In the genomic region with DNA sequence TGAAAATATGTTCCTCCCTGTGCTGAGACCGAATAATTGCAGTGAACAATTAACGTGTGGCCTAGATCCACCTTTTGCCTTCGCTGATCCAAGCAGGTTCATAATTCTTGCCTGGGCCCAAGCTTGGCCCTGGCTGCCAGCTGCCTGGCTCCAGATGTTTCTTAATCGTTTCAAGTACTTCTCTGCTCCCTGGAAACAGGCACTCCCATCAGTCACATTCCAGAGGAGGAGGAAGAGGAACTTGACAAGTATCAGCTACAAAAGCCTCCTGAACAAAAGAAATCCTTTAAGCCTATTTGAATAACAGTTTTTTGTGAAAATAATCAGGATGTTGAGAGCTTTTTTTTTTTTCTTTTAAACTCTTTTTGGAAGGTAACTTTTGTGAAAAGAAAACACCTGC, we compare ENCODE assay signal across 15 cellular contexts.
DNase-seq lines count a peak whose midpoint lies in the region; ATAC-seq and TF ChIP-seq lines count a peak whose summit lies in the region.
"Had no signal": no experiment of that assay in that cellular context is flagged by ENCODE, and none has a peak within 500 bp of the region (broad histone marks: within the 10 kb centered on the region; RNA-seq: fewer than 3 reads in every experiment).

No MANE protein-coding gene starts in this region.

- no peak overlapping the region for H3K9ac ChIP-seq in endodermal cell (ENCODE audit: extremely low read depth, low read length, poor library complexity, severe bottlenecking)

- peaks cover 19% of the 10 kb centered on the region for H3K36me3 Mint-ChIP-seq in endodermal cell (ENCODE audit: low read depth)

- peaks cover 12% of the 10 kb centered on the region for H3K36me3 ChIP-seq in HAP-1 (replicated peaks)
- H3K36me3 ChIP-seq in endodermal cell (ENCODE audit: control insufficient read depth, insufficient read depth, low read length) = peaks cover 23% of the 10 kb centered on the region
- H3K36me3 ChIP-seq in sigmoid colon = peaks cover 4 to 63% (median 20%) of the 10 kb centered on the region in 4 donors

- peaks cover 8% of the 10 kb centered on the region for H3K4me1 ChIP-seq in HAP-1
- H3K4me1 ChIP-seq in endodermal cell (ENCODE audit: control insufficient read depth, insufficient read depth, low read length) = peaks cover 4% of the 10 kb centered on the region
- H3K4me1 ChIP-seq in sigmoid colon = peaks cover 0 to 41% (median 29%) of the 10 kb centered on the region in 4 donors

- H3K9me3 ChIP-seq in HAP-1 (no peaks in the 10 kb centered on the region), endodermal cell (ENCODE audit: control insufficient read depth, low read length) (no peaks in the 10 kb centered on the region), sigmoid colon (no peaks in the 10 kb centered on the region)

- H3K27ac ChIP-seq in endodermal cell (ENCODE audit: low read depth, low read length) (peak overlapping the region; percentile 62), sigmoid colon (peak overlapping the region in 3 of 4 donors; percentile 3 to 62 (median 53))
- H3K27ac ChIP-seq: C4-2B had no signal

- intact Hi-C loops in sigmoid colon (cut with DNase I) = no loop called here

- H3K4me1 Mint-ChIP-seq in endodermal cell = peaks cover 26% of the 10 kb centered on the region

- H3K9me3 Mint-ChIP-seq in endodermal cell = no peaks in the 10 kb centered on the region
- H3K9me3 Mint-ChIP-seq: activated CD4-positive, alpha-beta T cell treated with anti-CD3 and anti-CD28 coated beads, Interleukin-2, amount 10 ng/mL, durations not matched to agents 7 days and 5 days; activated T-helper 2 cell treated with anti-CD3 and anti-CD28 coated beads, Interferon-gamma antibody, Interleukin-2, Interleukin-4, amounts not matched to agents 10 μg/mL and 5 μg/mL and 100 μg/mL, durations not matched to agents 14 hours and 24 hours and 36 hours had no signal

- H3K4me3 Mint-ChIP-seq in endodermal cell = no peak overlapping the region
- H3K4me3 Mint-ChIP-seq: activated CD4-positive, alpha-beta T cell treated with anti-CD3 and anti-CD28 coated beads, Interleukin-2, amount 10 ng/mL, durations not matched to agents 7 days and 5 days had no signal

- H3K4me3 ChIP-seq in HAP-1 (no peak overlapping the region), endodermal cell (ENCODE audit: low read length) (no peak overlapping the region), sigmoid colon (no peak overlapping the region)

- H3K27me3 ChIP-seq in HAP-1 (ENCODE audit: low read depth) (no peaks in the 10 kb centered on the region), endodermal cell (ENCODE audit: control insufficient read depth, insufficient read depth, low read length, poor library complexity, severe bottlenecking) (no peaks in the 10 kb centered on the region), sigmoid colon (no peaks in the 10 kb centered on the region)

- no peak for TF ChIP-seq EP300 in sigmoid colon (IDR thresholded peaks at IDR 0.05)

- no peaks in the 10 kb centered on the region for H3K27me3 Mint-ChIP-seq in endodermal cell (ENCODE audit: insufficient read depth)
- H3K27me3 Mint-ChIP-seq: activated CD4-positive, alpha-beta T cell treated with anti-CD3 and anti-CD28 coated beads, Interleukin-2, amount 10 ng/mL, durations not matched to agents 7 days and 5 days had no signal

- peak overlapping the region; percentile 29 for H3K27ac Mint-ChIP-seq in endodermal cell
- H3K27ac Mint-ChIP-seq: activated CD4-positive, alpha-beta T cell treated with anti-CD3 and anti-CD28 coated beads, Interleukin-2, amount 10 ng/mL, durations not matched to agents 7 days and 5 days; activated T-helper 2 cell treated with anti-CD3 and anti-CD28 coated beads, Interferon-gamma antibody, Interleukin-2, Interleukin-4, amounts not matched to agents 10 μg/mL and 5 μg/mL and 100 μg/mL, durations not matched to agents 14 hours and 24 hours and 36 hours had no signal

- peak; percentile 60 to 86 for DNase-seq in HAP-1 (ENCODE audit: low spot score in 2 of 2)
- DNase-seq in endodermal cell = peak; percentile 73
- peak; percentile 77 for DNase-seq in left kidney (ENCODE audit: low read depth, low spot score)
- DNase-seq in sigmoid colon = no peak
- no peak for DNase-seq in HK-2 (ENCODE audit: unreplicated experiment)
- no peak for DNase-seq in NOMO-1 treated with dmso at 0.1 percent for 144 hours (lab: John Stamatoyannopoulos, UW; ENCODE audit: unreplicated experiment)
- DNase-seq: activated CD4-positive, alpha-beta T cell treated with anti-CD3 and anti-CD28 coated beads, Interleukin-2, amount 10 ng/mL, durations not matched to agents 7 days and 5 days; NCI-H1417; NCI-H524 treated with DMSO at 0.1 percent for 48 hours; RPMI8226; T-helper 2 cell had no signal

- no peak for ATAC-seq in GM21825 (IDR thresholded peaks at IDR 0.05; ENCODE audit: unreplicated experiment)
- no peak for ATAC-seq in GM21723 (IDR thresholded peaks at IDR 0.05; ENCODE audit: unreplicated experiment)

- 51 to 67% methylated on average over 2 to 4 of the region's 4 CpGs for WGBS in endodermal cell (ENCODE audit: insufficient coverage in 1 of 2, insufficient read length in 1 of 2), 2 experiments
- 30 to 41% methylated on average over 4 of the region's 4 CpGs for WGBS in sigmoid colon, 2 donors

- no peak for TF ChIP-seq POLR2A in sigmoid colon (IDR thresholded peaks at IDR 0.05)

- in situ Hi-C loops in HAP-1 (cut with MboI; ENCODE audit: low sequenced_read_pairs) = no loop called here

- no peak for TF ChIP-seq CTCF in endodermal cell (conservative IDR thresholded peaks at IDR 0.05)
- no peak for TF ChIP-seq CTCF in sigmoid colon (IDR thresholded peaks at IDR 0.05)

Comparison
In these comparisons a context has a peak if more than half of its experiments do, and no peak if none do; other contexts are left out.
1. DNase-seq: peak in HAP-1 (2 of 2), endodermal cell (single experiment) and left kidney (single experiment); none in sigmoid colon (single experiment), HK-2 (single experiment) and NOMO-1 treated with dmso at 0.1 percent for 144 hours (single experiment).